8 cellular contexts compared by ENCODE assay signal in the genomic region with DNA sequence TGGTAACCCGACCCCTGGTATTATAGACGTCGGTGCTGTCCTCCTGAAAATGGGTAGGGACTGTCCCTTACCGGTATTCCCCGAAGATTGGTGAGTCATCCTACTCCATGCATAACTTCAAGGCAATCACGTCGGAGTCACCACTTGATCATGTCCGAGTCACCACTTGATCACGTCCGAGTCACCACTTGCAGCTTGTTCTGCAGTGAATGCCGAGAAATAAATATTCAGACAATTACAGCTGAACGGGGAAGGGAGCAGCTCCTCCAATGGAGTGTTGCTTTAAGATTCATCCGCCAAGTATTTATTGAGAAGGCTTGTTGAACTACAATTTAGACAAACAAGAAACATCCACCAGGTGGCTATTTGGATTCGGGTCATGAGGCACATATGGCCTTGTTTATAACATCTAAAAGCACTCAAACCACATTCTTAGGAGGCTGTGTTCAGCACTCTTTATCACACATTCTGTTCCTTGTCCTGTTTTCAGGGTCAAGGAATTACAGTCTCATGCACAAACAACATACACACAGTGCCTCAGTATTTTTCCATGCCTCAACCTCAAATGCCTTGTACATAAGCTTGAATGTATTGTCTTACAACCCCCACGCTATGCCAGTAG. TPM values are rescaled to one million over a fixed set of nuclear protein-coding genes. Genes with fewer than 3 reads are reported as not detected.
DNase-seq lines count a peak whose midpoint lies in the region; FAIRE-seq and TF ChIP-seq lines count a peak whose summit lies in the region.

No MANE protein-coding gene starts in this region.

- H3K9me3 ChIP-seq in SJSA1 (replicated peaks) (no peaks in the 10 kb centered on the region), HAP-1 (no peaks in the 10 kb centered on the region)

- H3K4me1 ChIP-seq in SJSA1 (replicated peaks) (no peaks in the 10 kb centered on the region), HAP-1 (no peaks in the 10 kb centered on the region)

- H3K27me3 ChIP-seq in SJSA1 (replicated peaks) (no peaks in the 10 kb centered on the region), HAP-1 (ENCODE audit: low read depth) (no peaks in the 10 kb centered on the region)

- FAIRE-seq in urothelium cell line (lab: Jason Lieb, UNC) = no peak

- no peaks in the 10 kb centered on the region for H3K36me3 ChIP-seq in SJSA1
- no peaks in the 10 kb centered on the region for H3K36me3 ChIP-seq in HAP-1 (replicated peaks)

- H3K4me3 ChIP-seq in SJSA1 (no peak overlapping the region), fibroblast of pulmonary artery (replicated peaks; ENCODE audit: low read depth, low read length) (no peak overlapping the region), HAP-1 (no peak overlapping the region)

- no peak overlapping the region for H3K27ac ChIP-seq in SJSA1

- no peak for TF ChIP-seq CTCF in fibroblast of pulmonary artery (IDR thresholded peaks at IDR 0.05; ENCODE audit: low read length, missing control alignments)

- in situ Hi-C loops in HAP-1 (cut with MboI; ENCODE audit: low sequenced_read_pairs) = no loop called here

- DNase-seq in activated CD4-positive, alpha-beta T cell treated with anti-CD3 and anti-CD28 coated beads for 48 hours = peak; percentile 6
- no peak for DNase-seq in activated CD4-positive, alpha-beta T cell treated with anti-CD3 and anti-CD28 coated beads, Interleukin-2, amount 50 U/mL, for 48 hours
- DNase-seq in SJSA1 (ENCODE audit: low read depth in 1 of 2, low spot score in 2 of 2) (peak; percentile 8 to 46), fibroblast of pulmonary artery (ENCODE audit: low read depth) (peak; percentile 7), urothelium cell line (ENCODE audit: low spot score) (peak; percentile 10), GF-D8 (lab: John Stamatoyannopoulos, UW) (no peak), HAP-1 (ENCODE audit: low spot score in 2 of 2) (no peak), NCI-H2081 (lab: John Stamatoyannopoulos, UW) (no peak)

RNA-seq across cellular contexts. Expression of a gene that starts 43.1 kb away (rescaled TPM):
- total RNA-seq in SJSA1 (2014; rRNA removed; shearing (Covaris generic)) = 2.2 and 7.3 TPM in 2 replicates

Comparison
In these comparisons a context has a peak if more than half of its experiments do, and no peak if none do; other contexts are left out.
1. DNase-seq: peak in activated CD4-positive, alpha-beta T cell treated with anti-CD3 and anti-CD28 coated beads for 48 hours (single experiment), SJSA1 (2 of 2), fibroblast of pulmonary artery (single experiment) and urothelium cell line (single experiment); none in activated CD4-positive, alpha-beta T cell treated with anti-CD3 and anti-CD28 coated beads, Interleukin-2, amount 50 U/mL, for 48 hours (0 of 2), GF-D8 (single experiment), HAP-1 (0 of 2) and NCI-H2081 (0 of 2).